In genomic region chr14:52844262-52845060, GRCh38 we compare ENCODE assay signal across 12 cellular contexts. TPM values are rescaled to one million over a fixed set of nuclear protein-coding genes. Genes with fewer than 3 reads are reported as not detected.
DNase-seq lines count a peak whose midpoint lies in the region; ATAC-seq and TF ChIP-seq lines count a peak whose summit lies in the region.
"Had no signal": no experiment of that assay in that cellular context is flagged by ENCODE, and none has a peak within 500 bp of the region (broad histone marks: within the 10 kb centered on the region; RNA-seq: fewer than 3 reads in every experiment).

No MANE protein-coding gene starts in this region.

- H3K36me3 ChIP-seq in fibroblast of lung (ENCODE audit: control insufficient read depth, insufficient read depth, low read length) (no peaks in the 10 kb centered on the region), muscle layer of duodenum (ENCODE audit: control insufficient read depth in 1 of 2, insufficient read depth in 2 of 2, low read length in 2 of 2) (no peaks in the 10 kb centered on the region), upper lobe of left lung (no peaks in the 10 kb centered on the region)
- H3K36me3 ChIP-seq: neutrophil had no signal

- H3K4me1 ChIP-seq in fibroblast of lung (ENCODE audit: control insufficient read depth, extremely low read depth, insufficient read depth, low read length) (peaks cover 7% of the 10 kb centered on the region), muscle layer of duodenum (ENCODE audit: control insufficient read depth in 1 of 2, insufficient read depth in 2 of 2, low read length in 2 of 2) (peaks cover 0 to 8% of the 10 kb centered on the region in 2 donors), upper lobe of left lung (peaks cover 6 to 12% (median 9%) of the 10 kb centered on the region in 4 donors)

- peak overlapping the region; percentile 46 for H3K4me2 ChIP-seq in fibroblast of lung (ENCODE audit: extremely low read depth, insufficient read depth, low read length)

- no peaks in the 10 kb centered on the region for H4K20me1 ChIP-seq in fibroblast of lung (ENCODE audit: control insufficient read depth, extremely low read depth, insufficient read depth, low read length)

- peak overlapping the region; percentile 16 for H3K9ac ChIP-seq in fibroblast of lung (ENCODE audit: insufficient read depth, low read length)

- H3K4me3 ChIP-seq in fibroblast of lung (replicated peaks in 1 of 4; ENCODE audit: control extremely low read depth in 1 of 4, insufficient read depth in 1 of 4, low read depth in 3 of 4, low read length in 4 of 4) (no peak overlapping the region), muscle layer of duodenum (ENCODE audit: low read depth in 1 of 2, low read length in 2 of 2) (no peak overlapping the region), upper lobe of left lung (no peak overlapping the region)

- no peaks in the 10 kb centered on the region for H3K9me3 ChIP-seq in fibroblast of lung (ENCODE audit: control insufficient read depth, insufficient read depth, low read depth, low read length)
- H3K9me3 ChIP-seq in muscle layer of duodenum (ENCODE audit: control insufficient read depth in 1 of 2, low read length in 2 of 2), result no peaks in the 10 kb centered on the region
- H3K9me3 ChIP-seq in upper lobe of left lung, result no peaks in the 10 kb centered on the region
- H3K9me3 ChIP-seq: neutrophil had no signal

- 37 to 42% methylated on average over 6 of the region's 6 CpGs for WGBS in upper lobe of left lung, 2 donors

- ATAC-seq in upper lobe of left lung (ENCODE audit: low FRiP score in 2 of 2) (peak in 1 of 2 donors; percentile 51), HG03442 (IDR thresholded peaks at IDR 0.05; ENCODE audit: unreplicated experiment) (no peak), HG03571 (IDR thresholded peaks at IDR 0.05; ENCODE audit: unreplicated experiment) (no peak), GM19324 (IDR thresholded peaks at IDR 0.05; ENCODE audit: low FRiP score, unreplicated experiment) (no peak)

- H3K27ac ChIP-seq in fibroblast of lung (ENCODE audit: insufficient read depth, low read length), result peak overlapping the region; percentile 58
- peak overlapping the region; percentile 45 for H3K27ac ChIP-seq in muscle layer of duodenum (ENCODE audit: low read length)
- peak overlapping the region; percentile 39 to 76 (median 46) for H3K27ac ChIP-seq in upper lobe of left lung
- H3K27ac ChIP-seq: 22Rv1, neutrophil had no signal

- TF ChIP-seq POLR2A in upper lobe of left lung (IDR thresholded peaks at IDR 0.05), result no peak

- DNase-seq in NCI-H2029 treated with DMSO at 0.1 percent for 48 hours (lab: John Stamatoyannopoulos, UW) (peak; percentile 21), NCI-H2029 (lab: John Stamatoyannopoulos, UW) (no peak), fibroblast of lung (ENCODE audit: low read depth in 2 of 2) (no peak), upper lobe of left lung (no peak)
- DNase-seq: GF-D8, NCI-H446 treated with DMSO at 0.1 percent for 48 hours had no signal

- no peaks in the 10 kb centered on the region for H3K27me3 ChIP-seq in fibroblast of lung (ENCODE audit: control insufficient read depth, insufficient read depth, low read length)
- H3K27me3 ChIP-seq in muscle layer of duodenum (ENCODE audit: low read depth, low read length), result no peaks in the 10 kb centered on the region
- H3K27me3 ChIP-seq in upper lobe of left lung, result no peaks in the 10 kb centered on the region
- H3K27me3 ChIP-seq: neutrophil had no signal

- no peak for TF ChIP-seq EP300 in upper lobe of left lung (IDR thresholded peaks at IDR 0.05)

- no peaks in the 10 kb centered on the region for H3K79me2 ChIP-seq in fibroblast of lung (ENCODE audit: control insufficient read depth, insufficient read depth, low read length)

- H2AFZ ChIP-seq in fibroblast of lung (ENCODE audit: low read length), result peak overlapping the region; percentile 77

- TF ChIP-seq CTCF in fibroblast of lung (conservative IDR thresholded peaks at IDR 0.05 in 1 of 2, IDR thresholded peaks at IDR 0.05 in 1 of 2; ENCODE audit: low read depth in 1 of 2, low read length in 2 of 2) (no peak), upper lobe of left lung (IDR thresholded peaks at IDR 0.05) (no peak)

RNA-seq across cellular contexts. Expression of gene GNPNAT1, which starts 53.1 kb away (rescaled TPM):
- total RNA-seq in fibroblast of lung (16.7 and 20.3 TPM in 2 replicates), upper lobe of left lung (10 to 100 TPM in 3 of 6 donors, 1 to 10 TPM in 3; 2.1 to 18.8 (median 10.9) TPM)
- polyA plus RNA-seq in fibroblast of lung, result 40.9 and 44.5 TPM in 2 replicates
- polyA plus RNA-seq in fibroblast of lung (2012), result 35.6 and 37.9 TPM in 2 replicates
- polyA minus RNA-seq in fibroblast of lung (ENCODE audit: low replicate concordance), result 21.4 and 27.9 TPM in 2 replicates
